24 cellular contexts compared by ENCODE assay signal in the genomic region with DNA sequence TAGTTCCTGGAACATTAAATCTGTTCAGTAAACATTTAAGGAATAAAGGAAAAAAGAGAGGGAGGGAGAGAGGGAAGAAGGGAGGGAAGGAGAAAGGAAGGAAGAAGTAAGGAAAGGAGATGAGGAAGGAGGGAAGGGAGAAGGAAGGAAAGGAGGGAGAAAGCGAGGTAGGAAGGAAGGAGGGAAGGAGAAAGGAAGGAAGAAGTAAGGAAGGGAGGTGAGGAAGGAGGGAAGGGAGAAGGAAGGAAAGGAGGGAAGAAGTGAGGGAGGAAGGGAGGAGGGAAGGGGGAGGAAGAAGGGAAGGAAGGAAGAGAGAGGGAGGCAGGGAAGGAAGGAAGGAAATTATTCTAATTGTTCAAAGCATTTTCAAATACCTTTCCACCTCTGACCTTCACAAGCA.
"Had no signal": no experiment of that assay in that cellular context is flagged by ENCODE, and none has a peak within 500 bp of the region (broad histone marks: within the 10 kb centered on the region; RNA-seq: fewer than 3 reads in every experiment).

No MANE protein-coding gene starts in this region.

- H3K4me1 ChIP-seq: breast epithelium, gastrocnemius medialis, uterus had no signal

- FAIRE-seq: endometrium had no signal

- H3K9me3 Mint-ChIP-seq: activated CD4-positive, alpha-beta memory T cell treated with anti-CD3 and anti-CD28 coated beads, Interleukin-2, amount 10 ng/mL, durations not matched to agents 7 days and 5 days; activated CD4-positive, alpha-beta T cell treated with anti-CD3 and anti-CD28 coated beads, Interleukin-2, amount 10 ng/mL, durations not matched to agents 7 days and 5 days; activated naive CD4-positive, alpha-beta T cell treated with anti-CD3 and anti-CD28 coated beads, Interleukin-2, amount 50 U/mL, for 72 hours; activated T-cell treated with anti-CD3 and anti-CD28 coated beads, Interleukin-2, amount 50 U/mL, for 4 hours; activated T-helper 2 cell treated with anti-CD3 and anti-CD28 coated beads, Interferon-gamma antibody, Interleukin-2, Interleukin-4, amounts not matched to agents 10 μg/mL and 5 μg/mL and 100 μg/mL, durations not matched to agents 14 hours and 24 hours and 36 hours; nephron; stimulated activated naive CD8-positive, alpha-beta T cell treated with anti-CD3 and anti-CD28 coated beads, Interleukin-15, Interleukin-2, amounts not matched to agents 100 ng/mL and 50 ng/mL, for 24 hours; type B pancreatic cell had no signal

- ATAC-seq: activated T-cell treated with anti-CD3 and anti-CD28 coated beads, Interleukin-2, amount 50 U/mL, for 4 hours; gastrocnemius medialis; right cardiac atrium had no signal

- H3K27me3 Mint-ChIP-seq: activated CD4-positive, alpha-beta memory T cell treated with anti-CD3 and anti-CD28 coated beads, Interleukin-2, amount 10 ng/mL, durations not matched to agents 7 days and 5 days; activated CD4-positive, alpha-beta T cell treated with anti-CD3 and anti-CD28 coated beads, Interleukin-2, amount 10 ng/mL, durations not matched to agents 7 days and 5 days; stimulated activated naive CD8-positive, alpha-beta T cell treated with anti-CD3 and anti-CD28 coated beads, Interleukin-15, Interleukin-2, amounts not matched to agents 100 ng/mL and 50 ng/mL, for 24 hours had no signal

- H3K36me3 ChIP-seq: breast epithelium, gastrocnemius medialis, uterus had no signal

- H3K9me3 ChIP-seq: breast epithelium, gastrocnemius medialis, uterus had no signal

- H3K27me3 ChIP-seq: breast epithelium, gastrocnemius medialis, uterus had no signal

- H3K27ac Mint-ChIP-seq: activated CD4-positive, alpha-beta memory T cell treated with anti-CD3 and anti-CD28 coated beads, Interleukin-2, amount 10 ng/mL, durations not matched to agents 7 days and 5 days; activated CD4-positive, alpha-beta T cell treated with anti-CD3 and anti-CD28 coated beads, Interleukin-2, amount 10 ng/mL, durations not matched to agents 7 days and 5 days; activated T-helper 2 cell treated with anti-CD3 and anti-CD28 coated beads, Interferon-gamma antibody, Interleukin-2, Interleukin-4, amounts not matched to agents 10 μg/mL and 5 μg/mL and 100 μg/mL, durations not matched to agents 14 hours and 24 hours and 36 hours; stimulated activated naive CD8-positive, alpha-beta T cell treated with anti-CD3 and anti-CD28 coated beads, Interleukin-15, Interleukin-2, amounts not matched to agents 100 ng/mL and 50 ng/mL, for 24 hours; type B pancreatic cell had no signal

- DNase-seq: activated CD4-positive, alpha-beta memory T cell treated with anti-CD3 and anti-CD28 coated beads, Interleukin-2, amount 10 ng/mL, durations not matched to agents 7 days and 5 days; activated CD4-positive, alpha-beta T cell treated with anti-CD3 and anti-CD28 coated beads, Interleukin-2, amount 10 ng/mL, durations not matched to agents 7 days and 5 days; activated CD4-positive, CD25-positive, alpha-beta regulatory T cell treated with anti-CD3 and anti-CD28 coated beads, Interleukin-2, amount 50 U/mL, for 72 hours; activated naive CD4-positive, alpha-beta T cell; activated T-cell treated with anti-CD3 and anti-CD28 coated beads, Interleukin-2, amount 50 U/mL, for 4 hours; central memory CD4-positive, alpha-beta T cell; dermis blood vessel endothelial cell; effector CD4-positive, alpha-beta T cell; gastrocnemius medialis; hippocampal formation; posterior cingulate gyrus; right cardiac atrium; stimulated activated CD4-positive, alpha-beta T cell treated with anti-CD3 and anti-CD28 coated beads, Interleukin-15, amount 100 ng/mL, for 24 hours; substantia nigra; T-helper 2 cell; uterus had no signal

- H3K27ac ChIP-seq: breast epithelium, epithelial cell of prostate, gastrocnemius medialis, uterus had no signal

- H3K4me3 ChIP-seq: breast epithelium, gastrocnemius medialis, uterus had no signal

- H3K36me3 Mint-ChIP-seq: activated naive CD4-positive, alpha-beta T cell treated with anti-CD3 and anti-CD28 coated beads, Interleukin-2, amount 50 U/mL, for 72 hours; type B pancreatic cell had no signal

- H3K4me3 Mint-ChIP-seq: activated CD4-positive, alpha-beta memory T cell treated with anti-CD3 and anti-CD28 coated beads, Interleukin-2, amount 10 ng/mL, durations not matched to agents 7 days and 5 days; activated CD4-positive, alpha-beta T cell treated with anti-CD3 and anti-CD28 coated beads, Interleukin-2, amount 10 ng/mL, durations not matched to agents 7 days and 5 days; activated T-cell treated with anti-CD3 and anti-CD28 coated beads, Interleukin-2, amount 50 U/mL, for 4 hours; nephron; stimulated activated naive CD8-positive, alpha-beta T cell treated with anti-CD3 and anti-CD28 coated beads, Interleukin-15, Interleukin-2, amounts not matched to agents 100 ng/mL and 50 ng/mL, for 24 hours; type B pancreatic cell had no signal
